8 cellular contexts compared by ENCODE assay signal in genomic region chr7:44884553-44885393, GRCh38. TPM values are rescaled to one million over a fixed set of nuclear protein-coding genes. Genes with fewer than 3 reads are reported as not detected.
DNase-seq lines count a peak whose midpoint lies in the region; ATAC-seq and TF ChIP-seq lines count a peak whose summit lies in the region.

No MANE protein-coding gene starts in this region.

- H3K27ac ChIP-seq in Panc1 (ENCODE audit: low read length) = peak overlapping the region; percentile 83
- peak overlapping the region; percentile 51 to 88 for H3K27ac ChIP-seq in ovary
- H3K27ac ChIP-seq in upper lobe of left lung = peak overlapping the region; percentile 94 to 99 (median 99)

- intact Hi-C loops in Panc1 (cut with micrococcal nuclease; ENCODE audit: unreplicated experiment) (loop anchor here (1.0 kb wide), 1 partner anchor 8 kb away; no protein-coding TSS in a partner anchor), ovary (cut with DNase I) (loop anchor here in 1 of 4 donors (10.0 kb wide), 2 partner anchors 100 to 230 kb away; partner anchors contain the start of gene TBRG4)

- peak; percentile 3 for ATAC-seq in GM18508 (IDR thresholded peaks at IDR 0.05; ENCODE audit: insufficient read depth, unreplicated experiment)
- peak; percentile 22 for ATAC-seq in HG03095 (IDR thresholded peaks at IDR 0.05; ENCODE audit: unreplicated experiment)
- ATAC-seq in Panc1 = peak; percentile 64
- ATAC-seq in upper lobe of left lung (ENCODE audit: low FRiP score in 2 of 2) = peak; percentile 49 to 55

- TF ChIP-seq EP300 in ovary (IDR thresholded peaks at IDR 0.05) (no peak), upper lobe of left lung (IDR thresholded peaks at IDR 0.05) (no peak)

- H3K4me1 ChIP-seq in Panc1 (ENCODE audit: control insufficient read depth, insufficient read depth, low read length) (peaks cover 42% of the 10 kb centered on the region), ovary (ENCODE audit: insufficient read depth) (peaks cover 14% of the 10 kb centered on the region), upper lobe of left lung (peaks cover 45 to 57% (median 49%) of the 10 kb centered on the region in 4 donors)

- TF ChIP-seq CTCF in Panc1 (IDR thresholded peaks at IDR 0.05) = no peak
- no peak for TF ChIP-seq CTCF in ovary (IDR thresholded peaks at IDR 0.05)
- TF ChIP-seq CTCF in upper lobe of left lung (IDR thresholded peaks at IDR 0.05) = peak in 1 of 6 experiments; percentile 4

- in situ Hi-C loops in ACHN (cut with HindIII; ENCODE audit: low pct_ligation_motif_present, low pct_unique_long_range_greater_than_20kb, low sequenced_read_pairs) = no loop called here
- in situ Hi-C loops in Panc1 (cut with HindIII; ENCODE audit: low pct_unique_long_range_greater_than_20kb, low sequenced_read_pairs) = no loop called here

- DNase-seq in ACHN (peak; percentile 65), Panc1 (ENCODE audit: low read depth, low spot score) (no peak), glomerular visceral epithelial cell (ENCODE audit: extremely low spot score) (peak; percentile 58), ovary (peak; percentile 30 to 74 (median 62)), upper lobe of left lung (peak; percentile 46 to 95)
- peak; percentile 60 for DNase-seq in activated naive CD4-positive, alpha-beta T cell treated with Interleukin-2 at 50 U/mL for 16 hours

- CTCF ChIA-PET in Panc1 (lab: Charles Lee) = no interaction called here

- peaks cover 6% of the 10 kb centered on the region for H3K36me3 ChIP-seq in Panc1 (ENCODE audit: control insufficient read depth, insufficient read depth, low read length)
- H3K36me3 ChIP-seq in ovary = no peaks in the 10 kb centered on the region
- no peaks in the 10 kb centered on the region for H3K36me3 ChIP-seq in upper lobe of left lung

- POLR2A ChIA-PET in Panc1 (lab: Charles Lee) = interaction anchor here (0.6 to 1.0 kb wide), 4 partner anchors 36 to 748 kb away, joined by 3 to 7 read pairs (median 4); no protein-coding TSS in a partner anchor

- TF ChIP-seq POLR2A in ovary (IDR thresholded peaks at IDR 0.05) = no peak
- peak in 2 of 4 donors; percentile 57 to 81 for TF ChIP-seq POLR2A in upper lobe of left lung (IDR thresholded peaks at IDR 0.05)

- no peaks in the 10 kb centered on the region for H3K27me3 ChIP-seq in Panc1 (ENCODE audit: control insufficient read depth, insufficient read depth, low read length)
- no peaks in the 10 kb centered on the region for H3K27me3 ChIP-seq in ovary
- no peaks in the 10 kb centered on the region for H3K27me3 ChIP-seq in upper lobe of left lung

- 1 to 3% (median 1%) methylated on average over 61 to 112 of the region's 112 CpGs for WGBS in ovary, 3 donors
- WGBS in upper lobe of left lung, 2 donors = 0 to 2% methylated on average over 4 to 30 of the region's 112 CpGs

- H3K9me3 ChIP-seq in Panc1 (ENCODE audit: control insufficient read depth, insufficient read depth, low read depth, low read length) (no peaks in the 10 kb centered on the region), ovary (no peaks in the 10 kb centered on the region), upper lobe of left lung (no peaks in the 10 kb centered on the region)

- H3K4me3 ChIP-seq in Panc1 (ENCODE audit: low read depth in 2 of 2, low read length in 2 of 2) (peak overlapping the region; percentile 81 to 83), ovary (peak overlapping the region; percentile 89), upper lobe of left lung (peak overlapping the region; percentile 57 to 95 (median 77))

- no TSS peak for BruUV-seq in Panc1 (replicated peaks; lab: Mats Ljungman, UMichigan)

RNA-seq across cellular contexts. Expression of gene PURB, which starts 0.6 kb away (rescaled TPM):
- total RNA-seq in Panc1 (2021; ENCODE audit: unreplicated experiment) (25.2 TPM), ovary (10 to 100 TPM; 17.6 to 27.3 (median 25.6) TPM), upper lobe of left lung (10 to 100 TPM; 15.0 to 38.2 (median 21.7) TPM)
- 9.8 TPM for polyA plus RNA-seq in Panc1 (2012; ENCODE audit: insufficient read length)
- 10 to 100 TPM in 1 of 2 donors, 1 to 10 TPM in 1; 9.6 to 19.5 TPM for polyA plus RNA-seq in ovary

RNA-seq across cellular contexts. Expression of gene H2AZ2, which starts 36.9 kb away (rescaled TPM):
- total RNA-seq in Panc1 (2021; ENCODE audit: unreplicated experiment) (319 TPM), ovary (100 to 1,000 TPM in 5 of 7 donors, 10 to 100 TPM in 2; 70.7 to 154 (median 123) TPM), upper lobe of left lung (100 to 1,000 TPM in 4 of 6 donors, 10 to 100 TPM in 2; 46.1 to 151 (median 133) TPM)
- polyA plus RNA-seq in Panc1 (2012; ENCODE audit: insufficient read length) = 304 TPM
- 100 to 1,000 TPM in 1 of 2 donors, 10 to 100 TPM in 1; 79.0 to 119 TPM for polyA plus RNA-seq in ovary

Comparison
In these comparisons a context has a peak if more than half of its experiments do, and no peak if none do; other contexts are left out.
1. ATAC-seq: peak in every context shown above with its lines; median percentile 64 in Panc1; 52 in upper lobe of left lung; 22 in HG03095; 3 in GM18508.